In the genomic region with DNA sequence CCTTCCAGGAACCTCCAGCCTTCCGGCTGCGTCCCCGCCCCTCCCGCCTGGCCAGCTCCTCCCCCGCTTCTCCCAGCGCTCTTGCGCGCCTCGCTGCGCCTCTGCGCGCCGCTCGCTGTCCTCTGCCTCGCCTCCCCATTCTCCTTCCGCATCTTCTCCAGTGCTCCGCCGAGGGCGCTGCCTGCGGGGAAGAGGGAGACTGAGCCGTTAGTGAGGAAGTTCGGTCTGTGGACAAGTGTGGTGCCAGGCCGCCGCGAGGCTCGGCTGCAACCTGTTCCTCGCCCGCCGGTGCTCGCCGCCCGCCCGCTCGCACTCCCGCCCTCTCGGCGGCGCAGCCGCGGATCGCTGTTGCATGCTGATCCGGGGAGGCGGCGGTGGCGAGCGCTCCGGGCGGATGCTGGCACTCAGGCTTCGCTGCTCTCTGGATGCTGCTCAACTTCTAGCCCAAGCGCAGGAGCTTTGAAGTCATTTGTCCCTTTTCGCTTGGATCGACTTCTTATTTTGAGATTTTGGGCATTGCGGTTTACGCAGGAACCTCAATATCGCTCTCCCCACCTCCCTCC, we compare ENCODE assay signal across 8 cellular contexts. TPM values are rescaled to one million over a fixed set of nuclear protein-coding genes. Genes with fewer than 3 reads are reported as not detected.
DNase-seq lines count a peak whose midpoint lies in the region; ATAC-seq lines count a peak whose summit lies in the region.

No MANE protein-coding gene starts in this region.

- intact Hi-C loops in cardiac septum (cut with DNase I): loop anchor here (2.0 to 5.0 kb wide), 2 partner anchors 194 to 455 kb away; no protein-coding TSS in a partner anchor

- DNase-seq in activated naive CD4-positive, alpha-beta T cell treated with Interleukin-2 at 50 U/mL for 16 hours: peak; percentile 14
- DNase-seq in activated naive CD4-positive, alpha-beta T cell (lab: John Stamatoyannopoulos, UW): no peak
- DNase-seq in activated CD4-positive, alpha-beta memory T cell treated with anti-CD3 and anti-CD28 coated beads, Interleukin-2, amount 10 ng/mL, durations not matched to agents 7 days and 5 days: peak; percentile 52
- DNase-seq in cardiac septum (ENCODE audit: low spot score) (peak; percentile 92), putamen (ENCODE audit: low spot score) (peak; percentile 70), GOT3 (lab: John Stamatoyannopoulos, UW) (no peak), NCI-H2171 treated with DMSO at 0.1 percent for 48 hours (lab: John Stamatoyannopoulos, UW) (no peak)

- H3K36me3 Mint-ChIP-seq in activated CD4-positive, alpha-beta memory T cell treated with anti-CD3 and anti-CD28 coated beads, Interleukin-2, amount 10 ng/mL, durations not matched to agents 7 days and 5 days (ENCODE audit: low read depth): no peaks in the 10 kb centered on the region

- CTCF ChIA-PET in activated CD4-positive, alpha-beta memory T cell treated with anti-CD3 and anti-CD28 coated beads, Interleukin-2, amount 10 ng/mL, durations not matched to agents 7 days and 5 days (lab: Charles Lee): interaction anchor here (1.4 to 2.2 kb wide), 2 partner anchors 572 to 598 kb away, joined by 3 to 6 read pairs; no protein-coding TSS in a partner anchor

- peak; percentile 42 for ATAC-seq in HG03108 (IDR thresholded peaks at IDR 0.05; ENCODE audit: unreplicated experiment)

- no peak overlapping the region for H3K27ac Mint-ChIP-seq in activated CD4-positive, alpha-beta memory T cell treated with anti-CD3 and anti-CD28 coated beads, Interleukin-2, amount 10 ng/mL, durations not matched to agents 7 days and 5 days

- peak overlapping the region; percentile 43 for H3K4me3 Mint-ChIP-seq in activated CD4-positive, alpha-beta memory T cell treated with anti-CD3 and anti-CD28 coated beads, Interleukin-2, amount 10 ng/mL, durations not matched to agents 7 days and 5 days

- H3K4me1 Mint-ChIP-seq in activated CD4-positive, alpha-beta memory T cell treated with anti-CD3 and anti-CD28 coated beads, Interleukin-2, amount 10 ng/mL, durations not matched to agents 7 days and 5 days: peaks cover 10% of the 10 kb centered on the region

- H3K27me3 Mint-ChIP-seq in activated CD4-positive, alpha-beta memory T cell treated with anti-CD3 and anti-CD28 coated beads, Interleukin-2, amount 10 ng/mL, durations not matched to agents 7 days and 5 days: peaks cover 74% of the 10 kb centered on the region

- H3K9me3 Mint-ChIP-seq in activated CD4-positive, alpha-beta memory T cell treated with anti-CD3 and anti-CD28 coated beads, Interleukin-2, amount 10 ng/mL, durations not matched to agents 7 days and 5 days: no peaks in the 10 kb centered on the region

- POLR2A ChIA-PET in activated CD4-positive, alpha-beta memory T cell treated with anti-CD3 and anti-CD28 coated beads, Interleukin-2, amount 10 ng/mL, durations not matched to agents 7 days and 5 days (lab: Charles Lee): no interaction called here

RNA-seq across cellular contexts. Expression of a gene that starts 0.7 kb away (rescaled TPM):
- total RNA-seq in activated CD4-positive, alpha-beta memory T cell treated with anti-CD3 and anti-CD28 coated beads, Interleukin-2, amount 10 ng/mL, durations not matched to agents 7 days and 5 days: not detected
- total RNA-seq in cardiac septum: 0.24 TPM

Comparison
In these comparisons a context has a peak if more than half of its experiments do, and no peak if none do; other contexts are left out.
1. DNase-seq: peak in activated naive CD4-positive, alpha-beta T cell treated with Interleukin-2 at 50 U/mL for 16 hours (single experiment), activated CD4-positive, alpha-beta memory T cell treated with anti-CD3 and anti-CD28 coated beads, Interleukin-2, amount 10 ng/mL, durations not matched to agents 7 days and 5 days (single experiment), cardiac septum (single experiment) and putamen (single experiment); none in activated naive CD4-positive, alpha-beta T cell (0 of 4), GOT3 (single experiment) and NCI-H2171 treated with DMSO at 0.1 percent for 48 hours (single experiment).